ENCODE assay signal across 8 cellular contexts in the genomic region with DNA sequence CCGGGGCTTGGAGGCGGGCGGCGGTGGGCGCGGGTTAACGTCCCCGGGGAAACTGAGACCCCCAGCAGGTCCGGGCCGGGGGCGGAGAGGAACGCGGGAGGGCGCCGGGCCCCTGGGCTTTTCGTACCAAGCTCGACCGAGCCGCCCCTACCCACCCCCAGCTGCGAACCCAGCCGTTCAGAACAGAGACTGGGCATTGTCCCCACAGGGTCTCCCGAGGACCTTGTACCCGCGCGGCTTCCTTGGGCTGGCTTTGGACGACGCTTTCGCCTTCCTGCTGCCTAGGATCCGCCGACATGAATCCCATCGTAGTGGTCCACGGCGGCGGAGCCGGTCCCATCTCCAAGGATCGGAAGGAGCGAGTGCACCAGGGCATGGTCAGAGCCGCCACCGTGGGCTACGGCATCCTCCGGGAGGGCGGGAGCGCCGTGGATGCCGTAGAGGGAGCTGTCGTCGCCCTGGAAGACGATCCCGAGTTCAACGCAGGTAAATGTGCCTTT. TPM values are rescaled to one million over a fixed set of nuclear protein-coding genes. Genes with fewer than 3 reads are reported as not detected.
DNase-seq lines count a peak whose midpoint lies in the region; ATAC-seq and TF ChIP-seq lines count a peak whose summit lies in the region.

No MANE protein-coding gene starts in this region.

- H2AFZ ChIP-seq in hepatocyte = peak overlapping the region; percentile 81

- under 1% methylated on average over 30 of the region's 50 CpGs for WGBS in hepatocyte (ENCODE audit: low lambda C conversion rate, missing lambda C conversion rate)

- no peaks in the 10 kb centered on the region for H3K9me3 ChIP-seq in hepatocyte (ENCODE audit: low read depth)

- no peaks in the 10 kb centered on the region for H3K4me1 ChIP-seq in hepatocyte (ENCODE audit: insufficient read depth)
- no peaks in the 10 kb centered on the region for H3K4me1 ChIP-seq in rectal smooth muscle tissue (ENCODE audit: control insufficient read depth, insufficient read depth, low read length)

- peaks cover 7% of the 10 kb centered on the region for H3K27me3 ChIP-seq in hepatocyte
- H3K27me3 ChIP-seq in rectal smooth muscle tissue (ENCODE audit: control insufficient read depth, insufficient read depth, low read length) = no peaks in the 10 kb centered on the region

- TF ChIP-seq CTCF in hepatocyte (IDR thresholded peaks at IDR 0.05; ENCODE audit: poor library complexity) = no peak

- H4K20me1 ChIP-seq in hepatocyte (ENCODE audit: insufficient read depth, poor library complexity, severe bottlenecking) = no peaks in the 10 kb centered on the region

- no peaks in the 10 kb centered on the region for H3K36me3 ChIP-seq in hepatocyte (replicated peaks; ENCODE audit: insufficient read depth, low read depth)
- H3K36me3 ChIP-seq in rectal smooth muscle tissue (ENCODE audit: control insufficient read depth, insufficient read depth, low read length) = no peaks in the 10 kb centered on the region

- H3K4me2 ChIP-seq in hepatocyte = peak overlapping the region; percentile 96

- no peak for ATAC-seq in HG02642 (IDR thresholded peaks at IDR 0.05; ENCODE audit: poor library complexity, unreplicated experiment)

- DNase-seq in NCI-H510A treated with DMSO at 0.1 percent for 48 hours (lab: John Stamatoyannopoulos, UW) = peak; percentile 34
- no peak for DNase-seq in NCI-H510A (lab: John Stamatoyannopoulos, UW)
- peak; percentile 71 for DNase-seq in NCI-H1092 treated with DMSO at 0.1 percent for 48 hours (lab: John Stamatoyannopoulos, UW)
- peak; percentile 3 for DNase-seq in activated naive CD8-positive, alpha-beta T cell treated with anti-CD3 and anti-CD28 coated beads, Interleukin-2, amount 50 U/mL, for 16 hours (ENCODE audit: low read depth, low spot score)
- DNase-seq in hepatocyte (ENCODE audit: low spot score) = peak; percentile 55
- DNase-seq in NOMO-1 (lab: John Stamatoyannopoulos, UW; ENCODE audit: unreplicated experiment in 2 of 2) = no peak

- no peaks in the 10 kb centered on the region for H3K9me2 ChIP-seq in hepatocyte (replicated peaks; ENCODE audit: insufficient read depth)

- H3K4me3 ChIP-seq in hepatocyte (peak overlapping the region; percentile 34), rectal smooth muscle tissue (ENCODE audit: low read length) (peak overlapping the region; percentile 69)

- no peaks in the 10 kb centered on the region for H3K79me2 ChIP-seq in hepatocyte

- no peak overlapping the region for H3K9ac ChIP-seq in rectal smooth muscle tissue (ENCODE audit: low read length)

- H3K27ac ChIP-seq in hepatocyte (no peak overlapping the region), rectal smooth muscle tissue (ENCODE audit: low read depth, low read length) (no peak overlapping the region)

RNA-seq across cellular contexts. Expression of gene ASRGL1, which starts 0.5 kb away (rescaled TPM):
- 5.1 and 9.5 TPM in 2 replicates for total RNA-seq in hepatocyte
- 18.6 and 20.4 TPM in 2 replicates for polyA plus RNA-seq in hepatocyte

RNA-seq across cellular contexts. Expression of gene SCGB1D4, which starts 38.9 kb away (rescaled TPM):
- not detected in 2 replicates for total RNA-seq in hepatocyte
- not detected in 2 replicates for polyA plus RNA-seq in hepatocyte

Comparison
In these comparisons a context has a peak if more than half of its experiments do, and no peak if none do; other contexts are left out.
1. DNase-seq: peak in NCI-H510A treated with DMSO at 0.1 percent for 48 hours (single experiment), NCI-H1092 treated with DMSO at 0.1 percent for 48 hours (single experiment), activated naive CD8-positive, alpha-beta T cell treated with anti-CD3 and anti-CD28 coated beads, Interleukin-2, amount 50 U/mL, for 16 hours (single experiment) and hepatocyte (single experiment); none in NCI-H510A (single experiment) and NOMO-1 (0 of 2).